In genomic region chr6:33959661-33960344, GRCh38 we compare ENCODE assay signal across 14 cellular contexts.
DNase-seq lines count a peak whose midpoint lies in the region; ATAC-seq, FAIRE-seq and TF ChIP-seq lines count a peak whose summit lies in the region.
"Had no signal": no experiment of that assay in that cellular context is flagged by ENCODE, and none has a peak within 500 bp of the region (broad histone marks: within the 10 kb centered on the region; RNA-seq: fewer than 3 reads in every experiment).

No MANE protein-coding gene starts in this region.

- H2BK120ac ChIP-seq in mesendoderm (ENCODE audit: low read depth, low read length), result no peak overlapping the region

- no TSS peak for BruUV-seq in HepG2 (replicated peaks; lab: Mats Ljungman, UMichigan)

- in situ Hi-C loops in HepG2 (cut with HindIII; ENCODE audit: extremely low pct_ligation_motif_present, low pct_unique_long_range_greater_than_20kb), result no loop called here

- H3K9ac ChIP-seq in HepG2 (ENCODE audit: insufficient read depth, low read depth, low read length), result no peak overlapping the region
- H3K9ac ChIP-seq in mesendoderm (ENCODE audit: low read length), result no peak overlapping the region

- ATAC-seq in HepG2 (no peak; the same call in none of the 3 replicates), right lobe of liver (no peak), GM18520 (IDR thresholded peaks at IDR 0.05; ENCODE audit: unreplicated experiment) (no peak), HG02840 (IDR thresholded peaks at IDR 0.05; ENCODE audit: low FRiP score, unreplicated experiment) (no peak)

- no peak overlapping the region for H4K5ac ChIP-seq in mesendoderm (ENCODE audit: low read length)

- POLR2A ChIA-PET in HepG2 (lab: Yijun Ruan, JAX), result no interaction called here

- no peaks in the 10 kb centered on the region; the same call in 1 of the 2 replicates for H4K20me1 ChIP-seq in HepG2 (ENCODE audit: insufficient read depth, low read length)

- H2AFZ ChIP-seq in HepG2 (ENCODE audit: low read length), result no peak overlapping the region

- peaks cover 5 to 54% of the 10 kb centered on the region in 2 experiments for H3K27me3 ChIP-seq in HepG2 (ENCODE audit: control insufficient read depth in 1 of 2, insufficient read depth in 2 of 2, low read length in 2 of 2)
- H3K27me3 ChIP-seq in right lobe of liver, result no peaks in the 10 kb centered on the region
- H3K27me3 ChIP-seq in mesendoderm (ENCODE audit: insufficient read depth, low read length, poor library complexity), result no peaks in the 10 kb centered on the region

- H3K23ac ChIP-seq in mesendoderm (ENCODE audit: low read length), result no peak overlapping the region

- FAIRE-seq in HepG2 (lab: Jason Lieb, UNC), result no peak
- FAIRE-seq: A549 had no signal

- H2BK15ac ChIP-seq in mesendoderm (replicated peaks; ENCODE audit: low read depth), result no peak overlapping the region

- TF ChIP-seq POLR2A in HepG2 (IDR thresholded peaks at IDR 0.05; ENCODE audit: insufficient read depth in 1 of 2, low read depth in 2 of 2, low read length in 2 of 2) (no peak), right lobe of liver (IDR thresholded peaks at IDR 0.05) (no peak)

- peak overlapping the region; percentile 11 for H2AK5ac ChIP-seq in mesendoderm (ENCODE audit: low read length)

- no peak for TF ChIP-seq CTCF in HepG2 (CRISPR knock-in tag; IDR thresholded peaks at IDR 0.05)
- TF ChIP-seq CTCF in right lobe of liver (IDR thresholded peaks at IDR 0.05), result no peak

- DNase-seq in HepG2 (ENCODE audit: low spot score) (no peak), right lobe of liver (no peak), dedifferentiated amniotic fluid mesenchymal stem cell (ENCODE audit: extremely low spot score) (peak; percentile 6), mesendoderm (no peak), COLO668 (lab: John Stamatoyannopoulos, UW; ENCODE audit: unreplicated experiment) (no peak)
- DNase-seq: CD4-positive, alpha-beta T cell; GF-D8; GOT3; NCI-H1105 treated with DMSO at 0.1 percent for 48 hours; NCI-H2081 treated with DMSO at 0.1 percent for 48 hours; OCI-M1 had no signal

- H2BK5ac ChIP-seq in mesendoderm (ENCODE audit: low read length), result no peak overlapping the region

- H3K27ac ChIP-seq in HepG2 (ENCODE audit: extremely low read length, insufficient read depth, low read length) (no peak overlapping the region), right lobe of liver (no peak overlapping the region), mesendoderm (ENCODE audit: low read depth, low read length) (no peak overlapping the region)
- H3K27ac ChIP-seq: A549 had no signal

- H3K4me1 ChIP-seq in HepG2 (ENCODE audit: insufficient read depth, low read length) (no peaks in the 10 kb centered on the region), right lobe of liver (no peaks in the 10 kb centered on the region), mesendoderm (ENCODE audit: control insufficient read depth, low read depth, low read length) (peaks cover 6% of the 10 kb centered on the region)
- H3K4me1 ChIP-seq: A549 had no signal

- no peak overlapping the region for H4K8ac ChIP-seq in mesendoderm (ENCODE audit: low read depth, low read length)

- H3K4ac ChIP-seq in mesendoderm (ENCODE audit: low read depth, low read length), result no peak overlapping the region

- no peaks in the 10 kb centered on the region for H3K79me1 ChIP-seq in mesendoderm (ENCODE audit: low read length)

- H3K79me2 ChIP-seq in HepG2 (ENCODE audit: insufficient read depth, low read length) (no peaks in the 10 kb centered on the region), mesendoderm (ENCODE audit: control insufficient read depth, insufficient read depth, low read length) (no peaks in the 10 kb centered on the region)

- no peak for TF ChIP-seq RAD21 in HepG2 (CRISPR knock-in tag; IDR thresholded peaks at IDR 0.05)

- H3K56ac ChIP-seq in mesendoderm (ENCODE audit: low read length), result no peak overlapping the region

- CTCF ChIA-PET in HepG2 (lab: Yijun Ruan, JAX; ENCODE audit: low intra/inter-chr PET ratio, low total read pairs), result no interaction called here

- WGBS in HepG2 (ENCODE audit: low lambda C conversion rate), result 16% methylated on average over 3 of the region's 8 CpGs
- no CpG with 5 or more reads among the region's 8 CpGs for WGBS in right lobe of liver (ENCODE audit: insufficient coverage, low coverage, low lambda C conversion rate, missing lambda C conversion rate)
- no CpG with 5 or more reads among the region's 8 CpGs for WGBS in mesendoderm (ENCODE audit: extremely low coverage, insufficient coverage, low lambda C conversion rate)

- H3K36me3 ChIP-seq in HepG2 (replicated peaks in 1 of 2; ENCODE audit: control insufficient read depth in 1 of 2, insufficient read depth in 2 of 2, low read length in 2 of 2) (no peaks in the 10 kb centered on the region), right lobe of liver (no peaks in the 10 kb centered on the region), mesendoderm (ENCODE audit: control insufficient read depth, insufficient read depth, low read length) (no peaks in the 10 kb centered on the region)

- TF ChIP-seq EP300 in HepG2 (IDR thresholded peaks at IDR 0.05; ENCODE audit: low read depth in 2 of 2, low read length in 2 of 2) (no peak), HepG2 (CRISPR knock-in tag; IDR thresholded peaks at IDR 0.05; ENCODE audit: borderline replicate concordance) (no peak)

- no peak overlapping the region for H3K18ac ChIP-seq in mesendoderm (ENCODE audit: low read length)

- no peaks in the 10 kb centered on the region for H3K9me3 ChIP-seq in HepG2 (ENCODE audit: low read length)
- no peaks in the 10 kb centered on the region for H3K9me3 ChIP-seq in right lobe of liver
- H3K9me3 ChIP-seq: A549 had no signal

- intact Hi-C loops in HepG2 (cut with micrococcal nuclease; ENCODE audit: unreplicated experiment), result no loop called here
- intact Hi-C loops in right lobe of liver (cut with DNase I), result no loop called here

- H3K4me2 ChIP-seq in HepG2 (ENCODE audit: low read depth, low read length), result no peak overlapping the region
- H3K4me2 ChIP-seq in mesendoderm (ENCODE audit: low read length), result no peak overlapping the region
- H3K4me2 ChIP-seq: A549 had no signal

- H3K4me3 ChIP-seq in HepG2 (replicated peaks in 1 of 3; ENCODE audit: insufficient read depth in 1 of 3, low read depth in 2 of 3, low read length in 3 of 3), result no peak overlapping the region
- no peak overlapping the region for H3K4me3 ChIP-seq in right lobe of liver
- no peak overlapping the region for H3K4me3 ChIP-seq in mesendoderm (ENCODE audit: low read length)
- H3K4me3 ChIP-seq: A549 had no signal

TF ChIP-seq in HepG2, 621 proteins besides CTCF, POLR2A, EP300 and RAD21:
- TF ChIP-seq DR1 (CRISPR knock-in tag; IDR thresholded peaks at IDR 0.05) (no peak), ZNF674 (CRISPR knock-in tag; IDR thresholded peaks at IDR 0.05; ENCODE audit: low read depth) (no peak), TBX3 (IDR thresholded peaks at IDR 0.05; ENCODE audit: borderline replicate concordance) (0 out of 2 replicates have a peak, but pooled peaks have one; percentile 9), THAP7 (CRISPR knock-in tag; IDR thresholded peaks at IDR 0.05) (no peak)
TF ChIP-seq in HepG2: peak in this region for 1.
